ENCODE assay signal across 32 cellular contexts in the genomic region with DNA sequence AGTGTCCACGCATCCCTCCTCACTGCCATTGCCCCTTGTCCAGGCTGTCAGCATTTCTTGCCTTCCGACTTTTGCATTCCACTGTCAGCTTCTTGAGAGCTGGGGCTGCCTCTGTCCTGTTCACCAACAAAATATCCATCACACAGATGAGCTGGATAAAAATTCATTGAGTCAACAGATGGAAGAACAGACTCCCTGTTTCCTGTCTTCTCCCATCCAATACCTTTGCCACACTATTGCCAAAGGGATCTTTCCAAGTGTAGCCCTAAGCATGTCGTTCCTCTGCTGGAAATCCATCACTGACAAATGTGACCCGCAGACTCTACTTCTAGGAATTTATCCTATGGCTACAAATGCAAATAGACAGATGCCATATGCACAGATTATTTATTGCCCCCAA.
DNase-seq lines count a peak whose midpoint lies in the region; ATAC-seq and TF ChIP-seq lines count a peak whose summit lies in the region.
"Had no signal": no experiment of that assay in that cellular context is flagged by ENCODE, and none has a peak within 500 bp of the region (broad histone marks: within the 10 kb centered on the region; RNA-seq: fewer than 3 reads in every experiment).

No MANE protein-coding gene starts in this region.

- no peaks in the 10 kb centered on the region for H3K79me2 ChIP-seq in PC-3 (ENCODE audit: low read length)

- H2BK120ac ChIP-seq in IMR-90 (ENCODE audit: low read depth, low read length): no peak overlapping the region

- dilution Hi-C loops in IMR-90 (cut with HindIII; ENCODE audit: low sequenced_read_pairs, unreplicated experiment): no loop called here

- H3K56ac ChIP-seq in IMR-90 (ENCODE audit: extremely low read depth, insufficient read depth, low read length): no peak overlapping the region

- H3K27me3 ChIP-seq in IMR-90 (ENCODE audit: control insufficient read depth, insufficient read depth, low read length): peaks cover 25% of the 10 kb centered on the region
- H3K27me3 ChIP-seq in PC-3 (ENCODE audit: low read length): peaks cover 12% of the 10 kb centered on the region; the same call in 1 of the 2 replicates
- H3K27me3 ChIP-seq: BE2C had no signal

- in situ Hi-C loops in G401 (cut with HindIII; ENCODE audit: low sequenced_read_pairs): no loop called here
- in situ Hi-C loops in IMR-90 (cut with MboI; ENCODE audit: low sequenced_read_pairs): no loop called here

- no peak overlapping the region for H2BK15ac ChIP-seq in IMR-90 (ENCODE audit: low read depth, low read length)

- no peak for TF ChIP-seq RAD21 in IMR-90 (IDR thresholded peaks at IDR 0.05; ENCODE audit: low read length)

- ATAC-seq in IMR-90 (ENCODE audit: low read depth) (no peak), GM21737 (IDR thresholded peaks at IDR 0.05; ENCODE audit: unreplicated experiment) (no peak), PC-3 (no peak)
- ATAC-seq: A549; CD8-positive, alpha-beta T cell had no signal

- H2BK5ac ChIP-seq in IMR-90 (ENCODE audit: low read depth, low read length, poor library complexity, severe bottlenecking): no peak overlapping the region

- no CpG with 5 or more reads among the region's 4 CpGs for WGBS in IMR-90 (ENCODE audit: extremely low coverage in 2 of 2, insufficient read length in 1 of 2), 2 experiments

- no peak overlapping the region for H4K8ac ChIP-seq in IMR-90 (ENCODE audit: low read depth in 2 of 2, low read length in 2 of 2)

- DNase-seq in G401 (ENCODE audit: low spot score) (peak; percentile 61), IMR-90 (no peak), cerebellar cortex (ENCODE audit: low spot score) (peak; percentile 56), cerebellum (ENCODE audit: low spot score) (peak; percentile 30), PC-3 (no peak), NCI-H2107 (lab: John Stamatoyannopoulos, UW) (no peak), GM19238 (ENCODE audit: insufficient read length, low spot score) (no peak)
- DNase-seq: 8988T; ACHN; AML-193; BE2C; Caco-2; Calu3; CD4-positive, alpha-beta memory T cell; CD4-positive, alpha-beta T cell; CD4-positive, CD25-positive, alpha-beta regulatory T cell; CD8-positive, alpha-beta memory T cell; CD8-positive, alpha-beta T cell; COR-L47; DMS 273 treated with DMSO at 0.1 percent for 48 hours; DMS153; DMS53; DMS79; DMS79 treated with DMSO at 0.1 percent for 48 hours; DND-41; EL had no signal

- H2AFZ ChIP-seq in IMR-90 (replicated peaks; ENCODE audit: low read length, poor library complexity) (peak overlapping the region; percentile 32), PC-3 (ENCODE audit: low read length) (no peak overlapping the region)

- H3K27ac ChIP-seq in IMR-90 (ENCODE audit: insufficient read depth, low read length) (no peak overlapping the region), PC-3 (ENCODE audit: low read length) (no peak overlapping the region)
- H3K27ac ChIP-seq: 22Rv1; A549; BLaER1; BLaER1 treated with 17β-estradiol and CSF1 and Interleukin-3, amounts not matched to agents 10 nM and 100 nM; C4-2B had no signal

- H4K91ac ChIP-seq in IMR-90 (ENCODE audit: insufficient read depth, low read depth, low read length): no peak overlapping the region

- no peaks in the 10 kb centered on the region for H3K9me1 ChIP-seq in IMR-90 (ENCODE audit: insufficient read depth, low read length)

- no peaks in the 10 kb centered on the region for H3F3A ChIP-seq in PC-3 (ENCODE audit: low read length, unreplicated experiment)

- H3K79me1 ChIP-seq in IMR-90 (ENCODE audit: low read depth in 1 of 2, low read length in 2 of 2): no peaks in the 10 kb centered on the region

- H3K36me3 ChIP-seq in IMR-90 (ENCODE audit: control insufficient read depth, insufficient read depth, low read length): no peaks in the 10 kb centered on the region
- no peaks in the 10 kb centered on the region for H3K36me3 ChIP-seq in PC-3 (ENCODE audit: low read depth, low read length)
- H3K36me3 ChIP-seq: BE2C; BLaER1; BLaER1 treated with 17β-estradiol and CSF1 and Interleukin-3, amounts not matched to agents 10 nM and 100 nM had no signal

- no peak overlapping the region for H2BK20ac ChIP-seq in IMR-90 (ENCODE audit: low read depth, low read length)

- CTCF ChIA-PET in IMR-90 (lab: Yijun Ruan, JAX) (no interaction called here), PC-3 (lab: Charles Lee) (no interaction called here)

- H3K18ac ChIP-seq in IMR-90 (ENCODE audit: low read depth, low read length): no peak overlapping the region

- H3K9ac ChIP-seq in IMR-90 (ENCODE audit: low read depth, low read length) (no peak overlapping the region), PC-3 (ENCODE audit: low read length) (no peak overlapping the region)
- H3K9ac ChIP-seq: BLaER1; BLaER1 treated with 17β-estradiol and CSF1 and Interleukin-3, amounts not matched to agents 10 nM and 100 nM had no signal

- H3K4me1 ChIP-seq in IMR-90 (ENCODE audit: control insufficient read depth, insufficient read depth, low read length) (no peaks in the 10 kb centered on the region), PC-3 (ENCODE audit: insufficient read depth, low read length) (no peaks in the 10 kb centered on the region)
- H3K4me1 ChIP-seq: A549; BE2C; BLaER1; BLaER1 treated with 17β-estradiol and CSF1 and Interleukin-3, amounts not matched to agents 10 nM and 100 nM; Caco-2 had no signal

- H3K4me3 ChIP-seq in IMR-90 (ENCODE audit: insufficient read depth, low read depth, low read length) (no peak overlapping the region), PC-3 (ENCODE audit: low read length) (no peak overlapping the region)
- H3K4me3 ChIP-seq: A549; BLaER1; BLaER1 treated with 17β-estradiol and CSF1 and Interleukin-3, amounts not matched to agents 10 nM and 100 nM had no signal

- POLR2A ChIA-PET in IMR-90 (lab: Charles Lee; ENCODE audit: unreplicated experiment): no interaction called here
- POLR2A ChIA-PET in PC-3 (lab: Charles Lee; ENCODE audit: unreplicated experiment): no interaction called here

- TF ChIP-seq POLR2A in IMR-90 (IDR thresholded peaks at IDR 0.05; ENCODE audit: low read depth, low read length): no peak

- TF ChIP-seq CTCF in IMR-90 (conservative IDR thresholded peaks at IDR 0.05; ENCODE audit: low read depth, low read length) (no peak), PC-3 (conservative IDR thresholded peaks at IDR 0.05; ENCODE audit: low read depth, low read length) (no peak)

- intact Hi-C loops in IMR-90 (cut with micrococcal nuclease) (no loop called here), PC-3 (cut with micrococcal nuclease) (no loop called here)

- no peak overlapping the region for H2AK9ac ChIP-seq in IMR-90 (replicated peaks; ENCODE audit: low read depth, low read length, poor library complexity)

- H4K20me1 ChIP-seq in IMR-90 (ENCODE audit: insufficient read depth, low read length) (no peaks in the 10 kb centered on the region), PC-3 (ENCODE audit: low read length) (no peaks in the 10 kb centered on the region)
- H4K20me1 ChIP-seq: BLaER1 had no signal

- H2AK5ac ChIP-seq in IMR-90 (ENCODE audit: low read depth, low read length): no peak overlapping the region

- no peaks in the 10 kb centered on the region for H3K9me3 ChIP-seq in IMR-90 (ENCODE audit: control insufficient read depth, insufficient read depth, low read length)
- no peaks in the 10 kb centered on the region for H3K9me3 ChIP-seq in PC-3 (ENCODE audit: low read length)
- H3K9me3 ChIP-seq: A549, BE2C, BLaER1, Caco-2 had no signal

- H3K4ac ChIP-seq in IMR-90 (ENCODE audit: low read depth, low read length): no peak overlapping the region

- H4K5ac ChIP-seq in IMR-90 (ENCODE audit: low read depth, low read length): no peak overlapping the region

- H3K23ac ChIP-seq in IMR-90 (ENCODE audit: low read depth, low read length): no peak overlapping the region

- BruUV-seq in IMR-90 (replicated peaks; lab: Mats Ljungman, UMichigan) (no TSS peak), PC-3 (replicated peaks; lab: Mats Ljungman, UMichigan) (no TSS peak)

- H3K14ac ChIP-seq in IMR-90 (replicated peaks; ENCODE audit: low read depth, low read length): no peak overlapping the region

- H3K4me2 ChIP-seq in IMR-90 (ENCODE audit: low read depth, low read length) (no peak overlapping the region), PC-3 (ENCODE audit: low read length) (no peak overlapping the region)
- H3K4me2 ChIP-seq: A549; BLaER1; BLaER1 treated with 17β-estradiol and CSF1 and Interleukin-3, amounts not matched to agents 10 nM and 100 nM had no signal

- no peaks in the 10 kb centered on the region for H3K9me2 ChIP-seq in PC-3 (replicated peaks; ENCODE audit: low read length)

TF ChIP-seq in IMR-90, 13 proteins besides CTCF, POLR2A, EP300 and RAD21:
- no peak for TF ChIP-seq CHD1 (IDR thresholded peaks at IDR 0.05; ENCODE audit: low read depth, low read length)
TF ChIP-seq in IMR-90: peak in this region for 0.

Comparison
In these comparisons a context has a peak if more than half of its experiments do, and no peak if none do; other contexts are left out.
1. DNase-seq: peak in G401 (single experiment), cerebellar cortex (single experiment) and cerebellum (single experiment); none in IMR-90 (single experiment), PC-3 (single experiment), NCI-H2107 (single experiment) and GM19238 (single experiment).